ENCODE assay signal across 9 cellular contexts in the genomic region with DNA sequence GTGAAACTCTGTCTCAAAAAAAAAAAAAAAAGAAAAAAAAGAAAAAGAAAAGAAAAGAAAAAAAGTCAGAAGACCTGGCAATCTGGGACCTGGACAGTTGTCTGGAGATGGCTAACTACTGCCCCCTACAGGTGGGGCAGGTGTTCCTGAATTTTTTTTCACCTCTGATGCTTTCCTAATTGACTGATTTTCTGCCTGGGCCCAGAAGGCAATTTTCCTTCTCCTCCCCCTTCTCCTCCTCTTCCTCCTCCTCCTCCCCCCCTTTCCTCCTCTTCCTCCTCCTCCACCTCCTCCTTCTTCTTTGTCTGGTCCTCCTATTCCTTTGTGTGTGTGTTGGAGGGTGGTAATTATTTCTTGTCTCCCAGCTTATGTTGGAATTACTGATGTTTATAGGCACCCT. TPM values are rescaled to one million over a fixed set of nuclear protein-coding genes. Genes with fewer than 3 reads are reported as not detected.
A peak's percentile ranks its signal among the peaks of the same experiment; 100 is the strongest.
DNase-seq lines count a peak whose midpoint lies in the region; FAIRE-seq and TF ChIP-seq lines count a peak whose summit lies in the region.
"Had no signal": no experiment of that assay in that cellular context is flagged by ENCODE, and none has a peak within 500 bp of the region (broad histone marks: within the 10 kb centered on the region; RNA-seq: fewer than 3 reads in every experiment).

No MANE protein-coding gene starts in this region.

- H3K4me3 Mint-ChIP-seq in endothelial cell (ENCODE audit: unreplicated experiment), result no peak overlapping the region
- H3K4me3 Mint-ChIP-seq: central memory CD8-positive, alpha-beta T cell had no signal

- TF ChIP-seq CTCF in 22Rv1 (IDR thresholded peaks at IDR 0.05), result peak; percentile 86
- TF ChIP-seq CTCF in endothelial cell (IDR thresholded peaks at IDR 0.05; ENCODE audit: unreplicated experiment), result peak; percentile 69
- TF ChIP-seq CTCF in dorsolateral prefrontal cortex (IDR thresholded peaks at IDR 0.05 in 54 of 56, conservative IDR thresholded peaks at IDR 0.05 in 2 of 56; ENCODE audit: low read depth in 1 of 56, partially characterized antibody in 56 of 56), result peak in 28 of 56 donors; percentile 9 to 43 (median 24)

- H3K9me3 Mint-ChIP-seq in endothelial cell (ENCODE audit: unreplicated experiment), result no peaks in the 10 kb centered on the region

- H3K4me3 ChIP-seq in dorsolateral prefrontal cortex, result no peak overlapping the region

- H3K27me3 Mint-ChIP-seq in endothelial cell (ENCODE audit: unreplicated experiment), result peaks cover 2% of the 10 kb centered on the region

- intact Hi-C loops in dorsolateral prefrontal cortex (cut with DNase I), result no loop called here

- no peaks in the 10 kb centered on the region for H3K4me1 Mint-ChIP-seq in endothelial cell (ENCODE audit: unreplicated experiment)
- H3K4me1 Mint-ChIP-seq: central memory CD8-positive, alpha-beta T cell had no signal

- H3K27ac ChIP-seq in 22Rv1 (no peak overlapping the region), dorsolateral prefrontal cortex (no peak overlapping the region)

- DNase-seq in EL, result peak; percentile 48
- DNase-seq in NCI-H226, result peak; percentile 10
- peak; percentile 32 for DNase-seq in endothelial cell (ENCODE audit: low spot score)
- peak; percentile 53 for DNase-seq in urothelium cell line (ENCODE audit: low spot score)
- no peak for DNase-seq in dorsolateral prefrontal cortex
- DNase-seq in germinal center (ENCODE audit: low spot score), result no peak
- DNase-seq in activated CD4-positive, CD25-positive, alpha-beta regulatory T cell (lab: John Stamatoyannopoulos, UW), result no peak

- H3K27me3 ChIP-seq in dorsolateral prefrontal cortex, result peaks cover 0 to 26% (median 10%) of the 10 kb centered on the region in 45 donors

- FAIRE-seq in urothelium cell line (lab: Jason Lieb, UNC), result no peak

- no peaks in the 10 kb centered on the region for H3K36me3 Mint-ChIP-seq in endothelial cell (ENCODE audit: low read depth, unreplicated experiment)

- no peak overlapping the region for H3K27ac Mint-ChIP-seq in endothelial cell (ENCODE audit: unreplicated experiment)

RNA-seq across cellular contexts. Expression of gene IRX5, which starts 26.7 kb away (rescaled TPM):
- 2.6 TPM for total RNA-seq in endothelial cell (ENCODE audit: unreplicated experiment)
- total RNA-seq in dorsolateral prefrontal cortex, result under 1 TPM in 10 of 120 experiments, not detected in 110; 0.23 to 1.00 (median 0.40) TPM

Comparison
In these comparisons a context has a peak if more than half of its experiments do, and no peak if none do; other contexts are left out.
1. DNase-seq: peak in EL (single experiment), NCI-H226 (single experiment), endothelial cell (single experiment) and urothelium cell line (single experiment); none in dorsolateral prefrontal cortex (0 of 10), germinal center (single experiment) and activated CD4-positive, CD25-positive, alpha-beta regulatory T cell (0 of 4).